ENCODE assay signal across 1 cellular context in the genomic region with DNA sequence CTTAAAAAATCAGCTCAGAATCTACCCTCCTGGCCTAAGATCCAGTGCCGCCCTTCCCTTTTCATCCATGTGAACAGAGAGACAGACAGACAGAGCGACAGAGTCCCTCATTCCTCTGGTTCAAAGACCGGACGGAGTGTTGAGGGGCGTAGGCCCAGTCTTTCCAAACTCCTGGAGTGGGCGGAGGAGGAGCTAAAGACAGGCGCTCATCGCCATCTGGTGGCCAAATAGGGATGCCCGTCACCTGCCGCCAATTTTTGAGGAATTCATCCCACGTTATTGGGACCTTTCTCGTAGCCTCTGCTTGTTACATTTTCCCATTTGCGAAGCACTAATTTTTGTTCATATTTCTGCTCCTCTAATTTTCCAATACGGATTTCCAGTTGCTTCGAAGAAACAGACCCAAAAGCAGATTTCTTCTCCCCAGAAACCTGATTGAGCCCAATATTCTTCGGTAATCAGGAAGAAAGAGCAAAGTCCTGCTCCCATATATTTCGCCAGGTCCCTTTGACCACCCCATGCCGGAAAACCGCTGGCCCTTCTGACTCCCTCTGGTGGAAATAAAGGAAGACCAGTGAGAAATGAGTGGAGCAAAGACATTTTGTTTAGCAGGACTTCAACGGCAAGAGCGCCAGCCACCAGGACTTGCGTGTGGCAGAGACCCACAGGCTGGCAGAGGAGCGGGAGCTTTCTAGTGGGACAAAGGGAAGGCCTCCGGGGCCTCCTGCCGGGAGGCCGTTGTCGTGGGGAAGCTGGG.
A peak's percentile ranks its signal among the peaks of the same experiment; 100 is the strongest.
TF ChIP-seq lines count a peak whose summit lies in the region.

No MANE protein-coding gene starts in this region.

TF ChIP-seq in K562, 482 proteins besides CTCF, POLR2A, EP300 and RAD21 (continued from another document and continues in another):
- TF ChIP-seq, protein P1, sequence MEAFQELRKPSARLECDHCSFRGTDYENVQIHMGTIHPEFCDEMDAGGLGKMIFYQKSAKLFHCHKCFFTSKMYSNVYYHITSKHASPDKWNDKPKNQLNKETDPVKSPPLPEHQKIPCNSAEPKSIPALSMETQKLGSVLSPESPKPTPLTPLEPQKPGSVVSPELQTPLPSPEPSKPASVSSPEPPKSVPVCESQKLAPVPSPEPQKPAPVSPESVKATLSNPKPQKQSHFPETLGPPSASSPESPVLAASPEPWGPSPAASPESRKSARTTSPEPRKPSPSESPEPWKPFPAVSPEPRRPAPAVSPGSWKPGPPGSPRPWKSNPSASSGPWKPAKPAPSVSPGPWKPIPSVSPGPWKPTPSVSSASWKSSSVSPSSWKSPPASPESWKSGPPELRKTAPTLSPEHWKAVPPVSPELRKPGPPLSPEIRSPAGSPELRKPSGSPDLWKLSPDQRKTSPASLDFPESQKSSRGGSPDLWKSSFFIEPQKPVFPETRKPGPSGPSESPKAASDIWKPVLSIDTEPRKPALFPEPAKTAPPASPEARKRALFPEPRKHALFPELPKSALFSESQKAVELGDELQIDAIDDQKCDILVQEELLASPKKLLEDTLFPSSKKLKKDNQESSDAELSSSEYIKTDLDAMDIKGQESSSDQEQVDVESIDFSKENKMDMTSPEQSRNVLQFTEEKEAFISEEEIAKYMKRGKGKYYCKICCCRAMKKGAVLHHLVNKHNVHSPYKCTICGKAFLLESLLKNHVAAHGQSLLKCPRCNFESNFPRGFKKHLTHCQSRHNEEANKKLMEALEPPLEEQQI (IDR thresholded peaks at IDR 0.05), result no peak
- TF ChIP-seq ZNF384 (IDR thresholded peaks at IDR 0.05; ENCODE audit: low read depth, low read length) (no peak), SRF (CRISPR knock-in tag; IDR thresholded peaks at IDR 0.05) (0 out of 4 replicates have a peak, but pooled peaks of 1 of the 2 experiments have one; percentile 19), KHSRP (IDR thresholded peaks at IDR 0.05) (no peak), POU5F1 (IDR thresholded peaks at IDR 0.05; ENCODE audit: borderline replicate concordance, low read depth, low read length, partially characterized antibody) (no peak), NFRKB (IDR thresholded peaks at IDR 0.05; ENCODE audit: low read depth) (no peak), CAMTA2 (CRISPR knock-in tag; conservative IDR thresholded peaks at IDR 0.05) (no peak), ZNF224 (CRISPR knock-in tag; IDR thresholded peaks at IDR 0.05) (no peak), ILF3 (IDR thresholded peaks at IDR 0.05; ENCODE audit: borderline replicate concordance) (no peak), HNRNPL (IDR thresholded peaks at IDR 0.05; ENCODE audit: low read depth, low read length) (no peak), SMAD1 (IDR thresholded peaks at IDR 0.05; ENCODE audit: low read depth, low read length, partially characterized antibody) (no peak), PPARD (CRISPR knock-in tag; IDR thresholded peaks at IDR 0.05) (no peak), XRCC5 (IDR thresholded peaks at IDR 0.05; ENCODE audit: low read depth, low read length) (peak; percentile 30; the same call in 1 of the 2 replicates), CHCHD3 (CRISPR knock-in tag; IDR thresholded peaks at IDR 0.05) (no peak), BHLHE40 (IDR thresholded peaks at IDR 0.05; ENCODE audit: low read length) (peak; percentile 63; the same call in 1 of the 2 replicates), STAG1 (CRISPR knock-in tag; IDR thresholded peaks at IDR 0.05; ENCODE audit: borderline replicate concordance) (peak; percentile 77; the same call in 1 of the 2 replicates), SAFB (IDR thresholded peaks at IDR 0.05; ENCODE audit: borderline replicate concordance, low read depth, low read length) (no peak), ZNF764 (CRISPR knock-in tag; IDR thresholded peaks at IDR 0.05; ENCODE audit: low read depth) (no peak), SP1 (CRISPR knock-in tag; IDR thresholded peaks at IDR 0.05) (0 out of 2 replicates have a peak, but pooled peaks have one; percentile 29), ASH1L (IDR thresholded peaks at IDR 0.05; ENCODE audit: borderline replicate concordance, low read depth, partially characterized antibody) (no peak), TARDBP (IDR thresholded peaks at IDR 0.05) (0 out of 2 replicates have a peak, but pooled peaks have one; percentile 33), EGR1 (conservative IDR thresholded peaks at IDR 0.05) (peak; percentile 95), KLF13 (tag; IDR thresholded peaks at IDR 0.05; ENCODE audit: borderline replicate concordance, low read depth) (peak; percentile 90; the same call in 1 of the 2 replicates), ZNF12 (CRISPR knock-in tag; IDR thresholded peaks at IDR 0.05) (peak; percentile 80; the same call in 1 of the 2 replicates)
- TF ChIP-seq, protein P2, sequence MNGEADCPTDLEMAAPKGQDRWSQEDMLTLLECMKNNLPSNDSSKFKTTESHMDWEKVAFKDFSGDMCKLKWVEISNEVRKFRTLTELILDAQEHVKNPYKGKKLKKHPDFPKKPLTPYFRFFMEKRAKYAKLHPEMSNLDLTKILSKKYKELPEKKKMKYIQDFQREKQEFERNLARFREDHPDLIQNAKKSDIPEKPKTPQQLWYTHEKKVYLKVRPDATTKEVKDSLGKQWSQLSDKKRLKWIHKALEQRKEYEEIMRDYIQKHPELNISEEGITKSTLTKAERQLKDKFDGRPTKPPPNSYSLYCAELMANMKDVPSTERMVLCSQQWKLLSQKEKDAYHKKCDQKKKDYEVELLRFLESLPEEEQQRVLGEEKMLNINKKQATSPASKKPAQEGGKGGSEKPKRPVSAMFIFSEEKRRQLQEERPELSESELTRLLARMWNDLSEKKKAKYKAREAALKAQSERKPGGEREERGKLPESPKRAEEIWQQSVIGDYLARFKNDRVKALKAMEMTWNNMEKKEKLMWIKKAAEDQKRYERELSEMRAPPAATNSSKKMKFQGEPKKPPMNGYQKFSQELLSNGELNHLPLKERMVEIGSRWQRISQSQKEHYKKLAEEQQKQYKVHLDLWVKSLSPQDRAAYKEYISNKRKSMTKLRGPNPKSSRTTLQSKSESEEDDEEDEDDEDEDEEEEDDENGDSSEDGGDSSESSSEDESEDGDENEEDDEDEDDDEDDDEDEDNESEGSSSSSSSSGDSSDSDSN (IDR thresholded peaks at IDR 0.05; ENCODE audit: borderline replicate concordance in 1 of 2, low read depth in 2 of 2, low read length in 2 of 2), result no peak
- TF ChIP-seq, protein P3, sequence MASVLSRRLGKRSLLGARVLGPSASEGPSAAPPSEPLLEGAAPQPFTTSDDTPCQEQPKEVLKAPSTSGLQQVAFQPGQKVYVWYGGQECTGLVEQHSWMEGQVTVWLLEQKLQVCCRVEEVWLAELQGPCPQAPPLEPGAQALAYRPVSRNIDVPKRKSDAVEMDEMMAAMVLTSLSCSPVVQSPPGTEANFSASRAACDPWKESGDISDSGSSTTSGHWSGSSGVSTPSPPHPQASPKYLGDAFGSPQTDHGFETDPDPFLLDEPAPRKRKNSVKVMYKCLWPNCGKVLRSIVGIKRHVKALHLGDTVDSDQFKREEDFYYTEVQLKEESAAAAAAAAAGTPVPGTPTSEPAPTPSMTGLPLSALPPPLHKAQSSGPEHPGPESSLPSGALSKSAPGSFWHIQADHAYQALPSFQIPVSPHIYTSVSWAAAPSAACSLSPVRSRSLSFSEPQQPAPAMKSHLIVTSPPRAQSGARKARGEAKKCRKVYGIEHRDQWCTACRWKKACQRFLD (CRISPR knock-in tag; IDR thresholded peaks at IDR 0.05), result no peak
- TF ChIP-seq, protein P4, sequence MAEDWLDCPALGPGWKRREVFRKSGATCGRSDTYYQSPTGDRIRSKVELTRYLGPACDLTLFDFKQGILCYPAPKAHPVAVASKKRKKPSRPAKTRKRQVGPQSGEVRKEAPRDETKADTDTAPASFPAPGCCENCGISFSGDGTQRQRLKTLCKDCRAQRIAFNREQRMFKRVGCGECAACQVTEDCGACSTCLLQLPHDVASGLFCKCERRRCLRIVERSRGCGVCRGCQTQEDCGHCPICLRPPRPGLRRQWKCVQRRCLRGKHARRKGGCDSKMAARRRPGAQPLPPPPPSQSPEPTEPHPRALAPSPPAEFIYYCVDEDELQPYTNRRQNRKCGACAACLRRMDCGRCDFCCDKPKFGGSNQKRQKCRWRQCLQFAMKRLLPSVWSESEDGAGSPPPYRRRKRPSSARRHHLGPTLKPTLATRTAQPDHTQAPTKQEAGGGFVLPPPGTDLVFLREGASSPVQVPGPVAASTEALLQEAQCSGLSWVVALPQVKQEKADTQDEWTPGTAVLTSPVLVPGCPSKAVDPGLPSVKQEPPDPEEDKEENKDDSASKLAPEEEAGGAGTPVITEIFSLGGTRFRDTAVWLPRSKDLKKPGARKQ (CRISPR knock-in tag; IDR thresholded peaks at IDR 0.05), result no peak
- TF ChIP-seq, protein P5, sequence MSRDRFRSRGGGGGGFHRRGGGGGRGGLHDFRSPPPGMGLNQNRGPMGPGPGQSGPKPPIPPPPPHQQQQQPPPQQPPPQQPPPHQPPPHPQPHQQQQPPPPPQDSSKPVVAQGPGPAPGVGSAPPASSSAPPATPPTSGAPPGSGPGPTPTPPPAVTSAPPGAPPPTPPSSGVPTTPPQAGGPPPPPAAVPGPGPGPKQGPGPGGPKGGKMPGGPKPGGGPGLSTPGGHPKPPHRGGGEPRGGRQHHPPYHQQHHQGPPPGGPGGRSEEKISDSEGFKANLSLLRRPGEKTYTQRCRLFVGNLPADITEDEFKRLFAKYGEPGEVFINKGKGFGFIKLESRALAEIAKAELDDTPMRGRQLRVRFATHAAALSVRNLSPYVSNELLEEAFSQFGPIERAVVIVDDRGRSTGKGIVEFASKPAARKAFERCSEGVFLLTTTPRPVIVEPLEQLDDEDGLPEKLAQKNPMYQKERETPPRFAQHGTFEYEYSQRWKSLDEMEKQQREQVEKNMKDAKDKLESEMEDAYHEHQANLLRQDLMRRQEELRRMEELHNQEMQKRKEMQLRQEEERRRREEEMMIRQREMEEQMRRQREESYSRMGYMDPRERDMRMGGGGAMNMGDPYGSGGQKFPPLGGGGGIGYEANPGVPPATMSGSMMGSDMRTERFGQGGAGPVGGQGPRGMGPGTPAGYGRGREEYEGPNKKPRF (IDR thresholded peaks at IDR 0.05; ENCODE audit: low read depth, low read length), result no peak
- TF ChIP-seq, protein P6, sequence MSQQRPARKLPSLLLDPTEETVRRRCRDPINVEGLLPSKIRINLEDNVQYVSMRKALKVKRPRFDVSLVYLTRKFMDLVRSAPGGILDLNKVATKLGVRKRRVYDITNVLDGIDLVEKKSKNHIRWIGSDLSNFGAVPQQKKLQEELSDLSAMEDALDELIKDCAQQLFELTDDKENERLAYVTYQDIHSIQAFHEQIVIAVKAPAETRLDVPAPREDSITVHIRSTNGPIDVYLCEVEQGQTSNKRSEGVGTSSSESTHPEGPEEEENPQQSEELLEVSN (IDR thresholded peaks at IDR 0.05; ENCODE audit: borderline replicate concordance in 1 of 2, extremely low read depth in 1 of 2, insufficient read depth in 1 of 2, insufficient read length in 1 of 2, low read depth in 1 of 2, low read length in 1 of 2, poor library complexity in 1 of 2, severe bottlenecking in 1 of 2), result peak; percentile 35 to 67
